In the genomic region with DNA sequence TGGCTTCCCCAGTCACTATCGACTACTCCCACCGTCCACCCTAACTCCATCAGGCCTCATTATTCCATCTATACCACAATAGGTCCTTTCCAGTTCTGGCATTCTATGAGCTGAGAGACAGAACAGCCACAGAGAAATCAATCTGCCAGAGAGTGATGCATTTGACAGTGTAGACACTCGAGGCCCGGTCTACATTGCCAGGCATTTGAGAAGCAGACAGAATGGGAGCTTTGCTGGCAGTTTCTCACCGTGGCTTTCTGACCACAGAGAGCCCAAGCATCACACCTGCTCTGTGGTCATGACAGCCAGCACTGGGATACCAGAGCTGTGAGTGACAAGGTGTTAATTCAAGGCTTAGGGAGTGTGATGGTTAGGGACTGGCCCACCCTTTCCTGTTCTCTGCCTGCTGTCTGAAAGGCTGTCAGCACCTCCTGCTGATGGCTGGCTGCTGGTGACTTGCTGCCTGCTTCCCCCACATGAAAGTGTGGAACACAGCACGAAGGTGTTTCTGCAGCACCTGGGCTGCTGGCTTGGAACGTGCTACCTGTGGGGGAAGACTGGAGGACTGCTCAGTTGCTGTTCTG, we compare ENCODE assay signal across 11 cellular contexts.
A peak's percentile ranks its signal among the peaks of the same experiment; 100 is the strongest.
DNase-seq lines count a peak whose midpoint lies in the region; ATAC-seq and TF ChIP-seq lines count a peak whose summit lies in the region.
"Had no signal": no experiment of that assay in that cellular context is flagged by ENCODE, and none has a peak within 500 bp of the region (broad histone marks: within the 10 kb centered on the region; RNA-seq: fewer than 3 reads in every experiment).

No MANE protein-coding gene starts in this region.

- H3K9me3 ChIP-seq in testis (no peaks in the 10 kb centered on the region), hepatocyte (ENCODE audit: low read depth) (no peaks in the 10 kb centered on the region)
- H3K9me3 ChIP-seq: heart right ventricle had no signal

- 66 to 79% methylated on average over 5 to 7 of the region's 7 CpGs for WGBS in testis, 2 donors
- WGBS in hepatocyte (ENCODE audit: low lambda C conversion rate, missing lambda C conversion rate): 60% methylated on average over 7 of the region's 7 CpGs

- H3K79me2 ChIP-seq in KMS-11 (ENCODE audit: insufficient read depth, low read depth) (no peaks in the 10 kb centered on the region), hepatocyte (no peaks in the 10 kb centered on the region)

- H3K27ac ChIP-seq in KMS-11 (peak overlapping the region; percentile 35; the same call in 1 of the 2 replicates), testis (no peak overlapping the region), hepatocyte (no peak overlapping the region)
- H3K27ac ChIP-seq: heart right ventricle had no signal

- H3K4me1 ChIP-seq in KMS-11 (ENCODE audit: low read depth, poor library complexity, severe bottlenecking) (peaks cover 14% of the 10 kb centered on the region), testis (no peaks in the 10 kb centered on the region), hepatocyte (ENCODE audit: insufficient read depth) (no peaks in the 10 kb centered on the region)
- H3K4me1 ChIP-seq: heart right ventricle had no signal

- intact Hi-C loops in testis (cut with DNase I; ENCODE audit: low total_unique reads): no loop called here

- ATAC-seq in GM21619 (IDR thresholded peaks at IDR 0.05; ENCODE audit: unreplicated experiment): peak; percentile 77
- ATAC-seq: heart right ventricle had no signal

- H3K4me3 ChIP-seq in KMS-11 (IDR thresholded peaks at IDR 0.05; ENCODE audit: insufficient read depth, low read depth, low read length) (no peak overlapping the region), testis (no peak overlapping the region), hepatocyte (no peak overlapping the region)
- H3K4me3 ChIP-seq: heart right ventricle had no signal

- DNase-seq in glomerular visceral epithelial cell (ENCODE audit: extremely low spot score): peak; percentile 58
- DNase-seq in testis: no peak
- DNase-seq in SKM-1 (lab: John Stamatoyannopoulos, UW; ENCODE audit: unreplicated experiment): no peak
- no peak for DNase-seq in germinal center (ENCODE audit: low spot score)
- DNase-seq in hepatocyte (ENCODE audit: low spot score): no peak
- DNase-seq: cerebellar nuclear complex, heart right ventricle, Kasumi-1 had no signal

- no peaks in the 10 kb centered on the region for H3K27me3 ChIP-seq in KMS-11 (ENCODE audit: insufficient read depth, low read depth)
- no peaks in the 10 kb centered on the region for H3K27me3 ChIP-seq in testis
- peaks cover 19% of the 10 kb centered on the region for H3K27me3 ChIP-seq in hepatocyte

- no peaks in the 10 kb centered on the region for H3K9me2 ChIP-seq in hepatocyte (replicated peaks; ENCODE audit: insufficient read depth)

- TF ChIP-seq CTCF in GM12873 (IDR thresholded peaks at IDR 0.05; ENCODE audit: insufficient read depth, low read depth, low read length, missing control alignments) (peak; percentile 12), KMS-11 (conservative IDR thresholded peaks at IDR 0.05; ENCODE audit: low read depth, low read length) (peak; percentile 55), testis (IDR thresholded peaks at IDR 0.05) (no peak), hepatocyte (IDR thresholded peaks at IDR 0.05; ENCODE audit: poor library complexity) (no peak)

- H3K36me3 ChIP-seq in KMS-11 (ENCODE audit: insufficient read depth) (no peaks in the 10 kb centered on the region), testis (ENCODE audit: low read depth, missing control alignments) (no peaks in the 10 kb centered on the region), hepatocyte (replicated peaks; ENCODE audit: insufficient read depth, low read depth) (no peaks in the 10 kb centered on the region)
- H3K36me3 ChIP-seq: heart right ventricle had no signal

- peak overlapping the region; percentile 25; the same call in 1 of the 2 replicates for H3K4me2 ChIP-seq in KMS-11
- no peak overlapping the region for H3K4me2 ChIP-seq in hepatocyte

- H3K9ac ChIP-seq in KMS-11: no peak overlapping the region

- no peak overlapping the region for H2AFZ ChIP-seq in KMS-11 (ENCODE audit: low read depth)
- H2AFZ ChIP-seq in hepatocyte: no peak overlapping the region

- TF ChIP-seq POLR2A in testis (IDR thresholded peaks at IDR 0.05): no peak

- no peaks in the 10 kb centered on the region for H4K20me1 ChIP-seq in KMS-11 (ENCODE audit: insufficient read depth)
- no peaks in the 10 kb centered on the region for H4K20me1 ChIP-seq in hepatocyte (ENCODE audit: insufficient read depth, poor library complexity, severe bottlenecking)

Comparison
In these comparisons a context has a peak if more than half of its experiments do, and no peak if none do; other contexts are left out.
1. CTCF ChIP-seq: peak in GM12873 (single experiment) and KMS-11 (single experiment); none in testis (0 of 3) and hepatocyte (single experiment).